ENCODE assay signal across 9 cellular contexts in the genomic region with DNA sequence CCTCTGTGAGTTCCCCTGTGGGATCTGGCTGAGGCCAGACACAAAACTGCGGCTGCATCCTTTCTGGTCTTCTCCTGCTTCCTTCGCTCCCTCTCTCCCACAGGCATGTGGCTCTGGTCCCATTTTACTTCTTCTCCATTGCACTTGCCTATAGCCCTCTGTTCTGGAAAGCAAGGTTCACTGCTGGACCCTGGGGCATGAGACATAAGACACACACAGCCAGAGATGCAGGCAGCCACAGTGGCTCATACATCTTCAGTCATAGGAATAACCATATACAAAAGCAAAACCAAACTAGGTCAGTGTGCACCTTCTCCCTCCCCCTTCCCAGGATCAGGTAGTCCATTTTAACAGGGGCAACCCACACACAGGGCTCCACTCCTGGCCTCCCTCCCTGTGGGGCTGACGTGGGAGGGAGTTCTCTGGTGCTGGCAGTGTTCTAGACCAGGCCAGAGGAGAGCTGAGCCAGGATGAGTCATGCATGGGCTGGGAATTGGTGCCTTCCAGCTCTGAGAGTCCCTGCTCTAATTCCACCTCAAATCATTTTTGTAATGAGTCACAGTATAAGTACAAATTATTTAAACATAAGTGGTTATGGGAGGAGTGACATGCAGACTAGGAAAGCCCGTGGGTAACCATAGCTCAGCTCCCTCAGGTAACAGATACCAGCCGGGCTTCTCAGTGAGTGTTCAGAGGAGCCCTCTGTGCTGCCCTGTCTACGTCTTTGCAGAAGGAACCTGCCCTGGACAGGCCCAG. TPM values are rescaled to one million over a fixed set of nuclear protein-coding genes. Genes with fewer than 3 reads are reported as not detected.
DNase-seq lines count a peak whose midpoint lies in the region; ATAC-seq and TF ChIP-seq lines count a peak whose summit lies in the region.
"Had no signal": no experiment of that assay in that cellular context is flagged by ENCODE, and none has a peak within 500 bp of the region (broad histone marks: within the 10 kb centered on the region; RNA-seq: fewer than 3 reads in every experiment).

No MANE protein-coding gene starts in this region.

- no peak overlapping the region for H3K27ac ChIP-seq in right atrium auricular region

- H3K36me3 ChIP-seq in adipocyte (ENCODE audit: control insufficient read depth, insufficient read depth, low read length, severe bottlenecking) (no peaks in the 10 kb centered on the region), right atrium auricular region (no peaks in the 10 kb centered on the region)

- peaks cover 33% of the 10 kb centered on the region for H3K4me1 Mint-ChIP-seq in stimulated activated effector memory CD8-positive, alpha-beta T cell treated with anti-CD3 and anti-CD28 coated beads, Interleukin-12 subunit alpha, Interleukin-12 subunit beta, amount 100 ng/mL, for 72 hours
- H3K4me1 Mint-ChIP-seq: B cell had no signal

- H3K9me3 Mint-ChIP-seq in stimulated activated effector memory CD8-positive, alpha-beta T cell treated with anti-CD3 and anti-CD28 coated beads, Interleukin-12 subunit alpha, Interleukin-12 subunit beta, amount 100 ng/mL, for 72 hours: no peaks in the 10 kb centered on the region

- H3K9me3 ChIP-seq in adipocyte (ENCODE audit: control insufficient read depth, low read length) (no peaks in the 10 kb centered on the region), right atrium auricular region (no peaks in the 10 kb centered on the region)

- peak; percentile 59 for ATAC-seq in stimulated activated effector memory CD8-positive, alpha-beta T cell treated with anti-CD3 and anti-CD28 coated beads, Interleukin-12 subunit alpha, Interleukin-12 subunit beta, amount 100 ng/mL, for 72 hours
- no peak for ATAC-seq in GM19397 (IDR thresholded peaks at IDR 0.05; ENCODE audit: unreplicated experiment)

- H3K36me3 Mint-ChIP-seq in stimulated activated effector memory CD8-positive, alpha-beta T cell treated with anti-CD3 and anti-CD28 coated beads, Interleukin-12 subunit alpha, Interleukin-12 subunit beta, amount 100 ng/mL, for 72 hours: no peaks in the 10 kb centered on the region

- H3K9ac ChIP-seq in adipocyte (ENCODE audit: low read length): no peak overlapping the region

- H3K4me3 Mint-ChIP-seq in stimulated activated effector memory CD8-positive, alpha-beta T cell treated with anti-CD3 and anti-CD28 coated beads, Interleukin-12 subunit alpha, Interleukin-12 subunit beta, amount 100 ng/mL, for 72 hours: no peak overlapping the region
- H3K4me3 Mint-ChIP-seq: B cell had no signal

- H3K27ac Mint-ChIP-seq in stimulated activated effector memory CD8-positive, alpha-beta T cell treated with anti-CD3 and anti-CD28 coated beads, Interleukin-12 subunit alpha, Interleukin-12 subunit beta, amount 100 ng/mL, for 72 hours: no peak overlapping the region
- H3K27ac Mint-ChIP-seq: B cell had no signal

- H3K27me3 ChIP-seq in adipocyte (replicated peaks; ENCODE audit: control insufficient read depth, insufficient read depth, low read length) (peaks cover 12% of the 10 kb centered on the region), right atrium auricular region (no peaks in the 10 kb centered on the region)

- H3K4me3 ChIP-seq in adipocyte (ENCODE audit: low read length): no peak overlapping the region
- no peak overlapping the region for H3K4me3 ChIP-seq in right atrium auricular region

- DNase-seq in NCI-H2227 (lab: John Stamatoyannopoulos, UW; ENCODE audit: unreplicated experiment) (peak; percentile 8), NCI-H2227 treated with DMSO at 0.1 percent for 48 hours (lab: John Stamatoyannopoulos, UW) (no peak), adipocyte (ENCODE audit: low read depth) (peak; percentile 43), right atrium auricular region (ENCODE audit: low spot score) (peak; percentile 74), epidermal melanocyte (ENCODE audit: insufficient read length, low spot score) (no peak)
- DNase-seq in stimulated activated effector memory CD8-positive, alpha-beta T cell treated with anti-CD3 and anti-CD28 coated beads, Interleukin-12 subunit alpha, Interleukin-12 subunit beta, amount 100 ng/mL, for 72 hours (ENCODE audit: low spot score in 2 of 2): no peak
- no peak for DNase-seq in activated CD8-positive, alpha-beta memory T cell treated with anti-CD3 and anti-CD28 coated beads for 24 hours

- peaks cover 26% of the 10 kb centered on the region for H3K4me1 ChIP-seq in adipocyte (ENCODE audit: control insufficient read depth, insufficient read depth, low read length)
- H3K4me1 ChIP-seq in right atrium auricular region: peaks cover 0 to 23% of the 10 kb centered on the region in 2 donors

- TF ChIP-seq CTCF in right atrium auricular region (IDR thresholded peaks at IDR 0.05): no peak

RNA-seq across cellular contexts. Expression of gene ASIC2, which starts 58.0 kb away (rescaled TPM):
- under 1 TPM in 1 of 2 donors, not detected in 1; 0.75 TPM for total RNA-seq in right atrium auricular region
- total RNA-seq: B cell had no signal

Comparison
In these comparisons a context has a peak if more than half of its experiments do, and no peak if none do; other contexts are left out.
1. DNase-seq: peak in NCI-H2227 (single experiment), adipocyte (single experiment) and right atrium auricular region (single experiment); none in NCI-H2227 treated with DMSO at 0.1 percent for 48 hours (single experiment), stimulated activated effector memory CD8-positive, alpha-beta T cell treated with anti-CD3 and anti-CD28 coated beads, Interleukin-12 subunit alpha, Interleukin-12 subunit beta, amount 100 ng/mL, for 72 hours (0 of 2), epidermal melanocyte (single experiment) and activated CD8-positive, alpha-beta memory T cell treated with anti-CD3 and anti-CD28 coated beads for 24 hours (single experiment).